In the genomic region with DNA sequence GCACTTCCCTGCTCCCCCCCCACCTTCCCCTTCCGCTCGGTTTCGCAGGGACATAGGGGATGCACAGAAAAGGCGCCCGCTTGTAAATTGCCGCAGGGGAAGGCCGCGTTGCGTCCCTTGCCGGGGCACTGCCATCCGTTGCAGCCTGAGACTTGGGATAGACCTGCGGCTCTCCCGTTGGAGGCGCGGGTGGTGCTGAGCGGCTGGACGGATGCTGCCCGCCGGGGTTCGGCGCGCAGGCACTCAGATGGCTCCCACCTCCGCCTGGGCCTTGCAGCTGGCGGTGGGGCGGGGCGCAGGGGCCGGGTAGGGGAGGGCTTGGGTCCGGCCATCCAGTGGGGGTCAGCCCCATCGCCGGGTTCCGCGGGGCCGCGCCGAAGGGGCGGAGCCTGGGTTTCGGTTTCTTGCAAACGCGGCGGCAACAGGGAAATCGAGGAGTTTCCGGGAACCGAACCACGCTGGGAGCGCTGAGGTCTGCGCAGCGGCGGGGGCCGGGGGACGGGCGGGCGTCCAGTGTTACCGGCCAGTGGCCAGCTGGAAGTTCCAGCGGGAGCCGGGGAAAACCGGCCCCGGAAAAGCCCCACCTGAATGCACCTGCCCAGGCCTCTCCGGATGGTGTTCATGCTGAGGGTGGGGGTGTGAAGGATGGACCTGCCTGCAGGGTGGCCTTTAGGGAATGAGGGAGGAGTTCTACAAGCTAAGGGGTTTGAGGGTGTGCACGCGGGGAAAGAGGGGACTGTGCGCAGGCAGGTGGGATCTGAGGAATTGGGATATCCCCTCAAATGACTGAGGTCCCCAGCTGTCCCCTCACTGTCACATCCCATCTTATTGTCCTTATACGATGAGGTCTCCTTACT, we compare ENCODE assay signal across 2 cellular contexts.
A peak's percentile ranks its signal among the peaks of the same experiment; 100 is the strongest.
TF ChIP-seq lines count a peak whose summit lies in the region.

No MANE protein-coding gene starts in this region.

TF ChIP-seq in HEK293, 187 proteins besides CTCF, POLR2A, EP300 and RAD21 (continued from another document and continues in another):
- TF ChIP-seq, protein P1, sequence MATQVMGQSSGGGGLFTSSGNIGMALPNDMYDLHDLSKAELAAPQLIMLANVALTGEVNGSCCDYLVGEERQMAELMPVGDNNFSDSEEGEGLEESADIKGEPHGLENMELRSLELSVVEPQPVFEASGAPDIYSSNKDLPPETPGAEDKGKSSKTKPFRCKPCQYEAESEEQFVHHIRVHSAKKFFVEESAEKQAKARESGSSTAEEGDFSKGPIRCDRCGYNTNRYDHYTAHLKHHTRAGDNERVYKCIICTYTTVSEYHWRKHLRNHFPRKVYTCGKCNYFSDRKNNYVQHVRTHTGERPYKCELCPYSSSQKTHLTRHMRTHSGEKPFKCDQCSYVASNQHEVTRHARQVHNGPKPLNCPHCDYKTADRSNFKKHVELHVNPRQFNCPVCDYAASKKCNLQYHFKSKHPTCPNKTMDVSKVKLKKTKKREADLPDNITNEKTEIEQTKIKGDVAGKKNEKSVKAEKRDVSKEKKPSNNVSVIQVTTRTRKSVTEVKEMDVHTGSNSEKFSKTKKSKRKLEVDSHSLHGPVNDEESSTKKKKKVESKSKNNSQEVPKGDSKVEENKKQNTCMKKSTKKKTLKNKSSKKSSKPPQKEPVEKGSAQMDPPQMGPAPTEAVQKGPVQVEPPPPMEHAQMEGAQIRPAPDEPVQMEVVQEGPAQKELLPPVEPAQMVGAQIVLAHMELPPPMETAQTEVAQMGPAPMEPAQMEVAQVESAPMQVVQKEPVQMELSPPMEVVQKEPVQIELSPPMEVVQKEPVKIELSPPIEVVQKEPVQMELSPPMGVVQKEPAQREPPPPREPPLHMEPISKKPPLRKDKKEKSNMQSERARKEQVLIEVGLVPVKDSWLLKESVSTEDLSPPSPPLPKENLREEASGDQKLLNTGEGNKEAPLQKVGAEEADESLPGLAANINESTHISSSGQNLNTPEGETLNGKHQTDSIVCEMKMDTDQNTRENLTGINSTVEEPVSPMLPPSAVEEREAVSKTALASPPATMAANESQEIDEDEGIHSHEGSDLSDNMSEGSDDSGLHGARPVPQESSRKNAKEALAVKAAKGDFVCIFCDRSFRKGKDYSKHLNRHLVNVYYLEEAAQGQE (tag by site-specific recombination; IDR thresholded peaks at IDR 0.05), result no peak
- TF ChIP-seq ZNF777 (tag by site-specific recombination; IDR thresholded peaks at IDR 0.05; ENCODE audit: borderline replicate concordance), result peak; percentile 73; the same call in 1 of the 2 replicates
- no peak for TF ChIP-seq ZNF791 (tag by site-specific recombination; IDR thresholded peaks at IDR 0.05)
- peak; percentile 43; the same call in 1 of the 2 replicates for TF ChIP-seq MZF1 (tag by site-specific recombination; IDR thresholded peaks at IDR 0.05; ENCODE audit: borderline replicate concordance)
- no peak for TF ChIP-seq ZNF426 (tag by site-specific recombination; IDR thresholded peaks at IDR 0.05)
- peak; percentile 60; the same call in 1 of the 2 replicates for TF ChIP-seq SP7 (tag by site-specific recombination; IDR thresholded peaks at IDR 0.05)
- TF ChIP-seq ZNF561 (tag by site-specific recombination; IDR thresholded peaks at IDR 0.05; ENCODE audit: borderline replicate concordance), result peak; percentile 90; the same call in 1 of the 2 replicates
- TF ChIP-seq, protein P2, sequence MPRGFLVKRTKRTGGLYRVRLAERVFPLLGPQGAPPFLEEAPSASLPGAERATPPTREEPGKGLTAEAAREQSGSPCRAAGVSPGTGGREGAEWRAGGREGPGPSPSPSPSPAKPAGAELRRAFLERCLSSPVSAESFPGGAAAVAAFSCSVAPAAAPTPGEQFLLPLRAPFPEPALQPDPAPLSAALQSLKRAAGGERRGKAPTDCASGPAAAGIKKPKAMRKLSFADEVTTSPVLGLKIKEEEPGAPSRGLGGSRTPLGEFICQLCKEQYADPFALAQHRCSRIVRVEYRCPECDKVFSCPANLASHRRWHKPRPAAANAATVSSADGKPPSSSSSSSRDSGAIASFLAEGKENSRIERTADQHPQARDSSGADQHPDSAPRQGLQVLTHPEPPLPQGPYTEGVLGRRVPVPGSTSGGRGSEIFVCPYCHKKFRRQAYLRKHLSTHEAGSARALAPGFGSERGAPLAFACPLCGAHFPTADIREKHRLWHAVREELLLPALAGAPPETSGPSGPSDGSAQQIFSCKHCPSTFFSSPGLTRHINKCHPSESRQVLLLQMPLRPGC (tag by site-specific recombination; IDR thresholded peaks at IDR 0.05), result peak; percentile 21; the same call in 1 of the 2 replicates
- TF ChIP-seq, protein P3, sequence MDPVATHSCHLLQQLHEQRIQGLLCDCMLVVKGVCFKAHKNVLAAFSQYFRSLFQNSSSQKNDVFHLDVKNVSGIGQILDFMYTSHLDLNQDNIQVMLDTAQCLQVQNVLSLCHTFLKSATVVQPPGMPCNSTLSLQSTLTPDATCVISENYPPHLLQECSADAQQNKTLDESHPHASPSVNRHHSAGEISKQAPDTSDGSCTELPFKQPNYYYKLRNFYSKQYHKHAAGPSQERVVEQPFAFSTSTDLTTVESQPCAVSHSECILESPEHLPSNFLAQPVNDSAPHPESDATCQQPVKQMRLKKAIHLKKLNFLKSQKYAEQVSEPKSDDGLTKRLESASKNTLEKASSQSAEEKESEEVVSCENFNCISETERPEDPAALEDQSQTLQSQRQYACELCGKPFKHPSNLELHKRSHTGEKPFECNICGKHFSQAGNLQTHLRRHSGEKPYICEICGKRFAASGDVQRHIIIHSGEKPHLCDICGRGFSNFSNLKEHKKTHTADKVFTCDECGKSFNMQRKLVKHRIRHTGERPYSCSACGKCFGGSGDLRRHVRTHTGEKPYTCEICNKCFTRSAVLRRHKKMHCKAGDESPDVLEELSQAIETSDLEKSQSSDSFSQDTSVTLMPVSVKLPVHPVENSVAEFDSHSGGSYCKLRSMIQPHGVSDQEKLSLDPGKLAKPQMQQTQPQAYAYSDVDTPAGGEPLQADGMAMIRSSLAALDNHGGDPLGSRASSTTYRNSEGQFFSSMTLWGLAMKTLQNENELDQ (tag by site-specific recombination; IDR thresholded peaks at IDR 0.05; ENCODE audit: low read depth), result no peak
- TF ChIP-seq, protein P4, sequence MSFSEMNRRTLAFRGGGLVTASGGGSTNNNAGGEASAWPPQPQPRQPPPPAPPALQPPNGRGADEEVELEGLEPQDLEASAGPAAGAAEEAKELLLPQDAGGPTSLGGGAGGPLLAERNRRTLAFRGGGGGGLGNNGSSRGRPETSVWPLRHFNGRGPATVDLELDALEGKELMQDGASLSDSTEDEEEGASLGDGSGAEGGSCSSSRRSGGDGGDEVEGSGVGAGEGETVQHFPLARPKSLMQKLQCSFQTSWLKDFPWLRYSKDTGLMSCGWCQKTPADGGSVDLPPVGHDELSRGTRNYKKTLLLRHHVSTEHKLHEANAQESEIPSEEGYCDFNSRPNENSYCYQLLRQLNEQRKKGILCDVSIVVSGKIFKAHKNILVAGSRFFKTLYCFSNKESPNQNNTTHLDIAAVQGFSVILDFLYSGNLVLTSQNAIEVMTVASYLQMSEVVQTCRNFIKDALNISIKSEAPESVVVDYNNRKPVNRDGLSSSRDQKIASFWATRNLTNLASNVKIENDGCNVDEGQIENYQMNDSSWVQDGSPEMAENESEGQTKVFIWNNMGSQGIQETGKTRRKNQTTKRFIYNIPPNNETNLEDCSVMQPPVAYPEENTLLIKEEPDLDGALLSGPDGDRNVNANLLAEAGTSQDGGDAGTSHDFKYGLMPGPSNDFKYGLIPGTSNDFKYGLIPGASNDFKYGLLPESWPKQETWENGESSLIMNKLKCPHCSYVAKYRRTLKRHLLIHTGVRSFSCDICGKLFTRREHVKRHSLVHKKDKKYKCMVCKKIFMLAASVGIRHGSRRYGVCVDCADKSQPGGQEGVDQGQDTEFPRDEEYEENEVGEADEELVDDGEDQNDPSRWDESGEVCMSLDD (tag by site-specific recombination; IDR thresholded peaks at IDR 0.05), result peak; percentile 79; the same call in 1 of the 2 replicates

TF ChIP-seq in HepG2, 621 proteins besides CTCF, POLR2A, EP300 and RAD21 (continued from another document and continues in another):
- TF ChIP-seq, protein P5, sequence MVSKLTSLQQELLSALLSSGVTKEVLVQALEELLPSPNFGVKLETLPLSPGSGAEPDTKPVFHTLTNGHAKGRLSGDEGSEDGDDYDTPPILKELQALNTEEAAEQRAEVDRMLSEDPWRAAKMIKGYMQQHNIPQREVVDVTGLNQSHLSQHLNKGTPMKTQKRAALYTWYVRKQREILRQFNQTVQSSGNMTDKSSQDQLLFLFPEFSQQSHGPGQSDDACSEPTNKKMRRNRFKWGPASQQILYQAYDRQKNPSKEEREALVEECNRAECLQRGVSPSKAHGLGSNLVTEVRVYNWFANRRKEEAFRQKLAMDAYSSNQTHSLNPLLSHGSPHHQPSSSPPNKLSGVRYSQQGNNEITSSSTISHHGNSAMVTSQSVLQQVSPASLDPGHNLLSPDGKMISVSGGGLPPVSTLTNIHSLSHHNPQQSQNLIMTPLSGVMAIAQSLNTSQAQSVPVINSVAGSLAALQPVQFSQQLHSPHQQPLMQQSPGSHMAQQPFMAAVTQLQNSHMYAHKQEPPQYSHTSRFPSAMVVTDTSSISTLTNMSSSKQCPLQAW (CRISPR knock-in tag; IDR thresholded peaks at IDR 0.05), result peak; percentile 30; the same call in 1 of the 2 replicates
- TF ChIP-seq ZNF720 (CRISPR knock-in tag; IDR thresholded peaks at IDR 0.05) (no peak), CENPT (CRISPR knock-in tag; IDR thresholded peaks at IDR 0.05; ENCODE audit: low read depth) (no peak), SUZ12 (IDR thresholded peaks at IDR 0.05; ENCODE audit: low read depth, low read length) (no peak), NFIB (CRISPR knock-in tag; IDR thresholded peaks at IDR 0.05; ENCODE audit: borderline replicate concordance) (no peak), KDM2A (CRISPR knock-in tag; IDR thresholded peaks at IDR 0.05; ENCODE audit: borderline replicate concordance, low read depth) (peak; percentile 58), MXD4 (CRISPR knock-in tag; IDR thresholded peaks at IDR 0.05) (0 out of 2 replicates have a peak, but pooled peaks have one; percentile 11), ZNF10 (CRISPR knock-in tag; IDR thresholded peaks at IDR 0.05; ENCODE audit: borderline replicate concordance, low read depth) (no peak), ZNF652 (CRISPR knock-in tag; IDR thresholded peaks at IDR 0.05; ENCODE audit: borderline replicate concordance, low read depth) (no peak), ZFX (CRISPR knock-in tag; IDR thresholded peaks at IDR 0.05; ENCODE audit: low read depth) (peak; percentile 85)
- TF ChIP-seq, protein P6, sequence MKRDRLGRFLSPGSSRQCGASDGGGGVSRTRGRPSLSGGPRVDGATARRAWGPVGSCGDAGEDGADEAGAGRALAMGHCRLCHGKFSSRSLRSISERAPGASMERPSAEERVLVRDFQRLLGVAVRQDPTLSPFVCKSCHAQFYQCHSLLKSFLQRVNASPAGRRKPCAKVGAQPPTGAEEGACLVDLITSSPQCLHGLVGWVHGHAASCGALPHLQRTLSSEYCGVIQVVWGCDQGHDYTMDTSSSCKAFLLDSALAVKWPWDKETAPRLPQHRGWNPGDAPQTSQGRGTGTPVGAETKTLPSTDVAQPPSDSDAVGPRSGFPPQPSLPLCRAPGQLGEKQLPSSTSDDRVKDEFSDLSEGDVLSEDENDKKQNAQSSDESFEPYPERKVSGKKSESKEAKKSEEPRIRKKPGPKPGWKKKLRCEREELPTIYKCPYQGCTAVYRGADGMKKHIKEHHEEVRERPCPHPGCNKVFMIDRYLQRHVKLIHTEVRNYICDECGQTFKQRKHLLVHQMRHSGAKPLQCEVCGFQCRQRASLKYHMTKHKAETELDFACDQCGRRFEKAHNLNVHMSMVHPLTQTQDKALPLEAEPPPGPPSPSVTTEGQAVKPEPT (CRISPR knock-in tag; IDR thresholded peaks at IDR 0.05; ENCODE audit: low read depth), result no peak
- TF ChIP-seq, protein P3 (CRISPR knock-in tag; IDR thresholded peaks at IDR 0.05; ENCODE audit: borderline replicate concordance), result no peak
- TF ChIP-seq, protein P7, sequence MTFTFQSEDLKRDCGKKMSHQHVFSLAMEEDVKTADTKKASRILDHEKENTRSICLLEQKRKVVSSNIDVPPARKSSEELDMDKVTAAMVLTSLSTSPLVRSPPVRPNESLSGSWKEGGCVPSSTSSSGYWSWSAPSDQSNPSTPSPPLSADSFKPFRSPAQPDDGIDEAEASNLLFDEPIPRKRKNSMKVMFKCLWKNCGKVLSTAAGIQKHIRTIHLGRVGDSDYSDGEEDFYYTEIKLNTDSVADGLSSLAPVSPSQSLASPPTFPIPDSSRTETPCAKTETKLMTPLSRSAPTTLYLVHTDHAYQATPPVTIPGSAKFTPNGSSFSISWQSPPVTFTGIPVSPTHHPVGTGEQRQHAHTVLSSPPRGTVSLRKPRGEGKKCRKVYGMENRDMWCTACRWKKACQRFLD (CRISPR knock-in tag; IDR thresholded peaks at IDR 0.05; ENCODE audit: borderline replicate concordance), result no peak
- TF ChIP-seq, protein P8, sequence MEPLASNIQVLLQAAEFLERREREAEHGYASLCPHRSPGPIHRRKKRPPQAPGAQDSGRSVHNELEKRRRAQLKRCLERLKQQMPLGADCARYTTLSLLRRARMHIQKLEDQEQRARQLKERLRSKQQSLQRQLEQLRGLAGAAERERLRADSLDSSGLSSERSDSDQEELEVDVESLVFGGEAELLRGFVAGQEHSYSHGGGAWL (CRISPR knock-in tag; IDR thresholded peaks at IDR 0.05), result no peak
- TF ChIP-seq, protein P9, sequence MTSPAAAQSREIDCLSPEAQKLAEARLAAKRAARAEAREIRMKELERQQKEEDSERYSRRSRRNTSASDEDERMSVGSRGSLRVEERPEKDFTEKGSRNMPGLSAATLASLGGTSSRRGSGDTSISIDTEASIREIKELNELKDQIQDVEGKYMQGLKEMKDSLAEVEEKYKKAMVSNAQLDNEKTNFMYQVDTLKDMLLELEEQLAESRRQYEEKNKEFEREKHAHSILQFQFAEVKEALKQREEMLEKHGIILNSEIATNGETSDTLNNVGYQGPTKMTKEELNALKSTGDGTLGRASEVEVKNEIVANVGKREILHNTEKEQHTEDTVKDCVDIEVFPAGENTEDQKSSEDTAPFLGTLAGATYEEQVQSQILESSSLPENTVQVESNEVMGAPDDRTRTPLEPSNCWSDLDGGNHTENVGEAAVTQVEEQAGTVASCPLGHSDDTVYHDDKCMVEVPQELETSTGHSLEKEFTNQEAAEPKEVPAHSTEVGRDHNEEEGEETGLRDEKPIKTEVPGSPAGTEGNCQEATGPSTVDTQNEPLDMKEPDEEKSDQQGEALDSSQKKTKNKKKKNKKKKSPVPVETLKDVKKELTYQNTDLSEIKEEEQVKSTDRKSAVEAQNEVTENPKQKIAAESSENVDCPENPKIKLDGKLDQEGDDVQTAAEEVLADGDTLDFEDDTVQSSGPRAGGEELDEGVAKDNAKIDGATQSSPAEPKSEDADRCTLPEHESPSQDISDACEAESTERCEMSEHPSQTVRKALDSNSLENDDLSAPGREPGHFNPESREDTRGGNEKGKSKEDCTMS (CRISPR knock-in tag; conservative IDR thresholded peaks at IDR 0.05), result no peak
